Comparison of ENCODE assay signal across 1 cellular context in the genomic region with DNA sequence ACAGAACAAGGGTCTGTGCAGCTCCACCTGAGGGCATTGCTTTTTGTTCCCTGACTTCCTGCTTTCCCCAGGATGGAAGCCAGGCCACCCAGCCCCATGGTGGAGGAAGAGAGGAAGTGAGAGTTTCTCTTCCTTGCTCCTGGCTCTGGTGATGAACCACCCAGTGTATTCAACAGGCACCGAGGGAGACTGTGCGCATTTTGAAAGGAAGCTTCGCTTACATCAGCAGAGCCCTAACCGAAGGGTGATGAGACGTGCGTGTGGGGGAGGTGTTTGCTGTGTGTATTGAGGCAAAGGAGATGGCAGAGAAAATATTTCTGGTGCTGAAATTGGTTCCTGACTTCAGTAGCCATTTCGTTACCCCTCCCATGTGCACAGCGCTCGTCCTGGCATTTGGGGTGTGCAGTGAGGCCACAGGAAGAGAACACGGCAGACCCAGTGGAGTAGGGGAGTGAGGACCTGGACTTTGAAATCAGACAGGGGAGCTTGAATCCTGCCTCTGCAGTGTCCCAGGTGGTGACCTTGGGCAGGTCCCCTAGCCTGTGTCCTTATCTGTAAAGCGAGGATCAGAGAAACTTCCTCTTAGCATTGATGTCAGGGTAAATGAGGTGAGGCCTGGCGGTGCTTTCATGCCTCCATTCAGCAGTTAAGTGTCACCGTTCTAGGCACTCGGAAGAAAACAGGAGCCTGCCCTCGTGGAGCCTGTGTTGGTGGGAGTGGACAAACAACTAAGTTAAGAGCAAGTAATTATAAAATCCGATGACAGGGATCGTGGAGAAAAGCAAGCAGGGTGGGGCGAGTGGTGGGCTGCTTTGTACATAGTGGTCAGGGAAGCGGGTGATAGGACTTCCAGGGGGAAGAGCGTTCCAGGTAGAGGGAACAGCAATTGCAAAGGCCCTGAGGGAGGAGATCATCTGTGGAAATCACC.
TF ChIP-seq lines count a peak whose summit lies in the region.

No MANE protein-coding gene starts in this region.

TF ChIP-seq in HepG2, 621 proteins besides CTCF, POLR2A, EP300 and RAD21 (continued from another document and continues in another):
- TF ChIP-seq, protein P1, sequence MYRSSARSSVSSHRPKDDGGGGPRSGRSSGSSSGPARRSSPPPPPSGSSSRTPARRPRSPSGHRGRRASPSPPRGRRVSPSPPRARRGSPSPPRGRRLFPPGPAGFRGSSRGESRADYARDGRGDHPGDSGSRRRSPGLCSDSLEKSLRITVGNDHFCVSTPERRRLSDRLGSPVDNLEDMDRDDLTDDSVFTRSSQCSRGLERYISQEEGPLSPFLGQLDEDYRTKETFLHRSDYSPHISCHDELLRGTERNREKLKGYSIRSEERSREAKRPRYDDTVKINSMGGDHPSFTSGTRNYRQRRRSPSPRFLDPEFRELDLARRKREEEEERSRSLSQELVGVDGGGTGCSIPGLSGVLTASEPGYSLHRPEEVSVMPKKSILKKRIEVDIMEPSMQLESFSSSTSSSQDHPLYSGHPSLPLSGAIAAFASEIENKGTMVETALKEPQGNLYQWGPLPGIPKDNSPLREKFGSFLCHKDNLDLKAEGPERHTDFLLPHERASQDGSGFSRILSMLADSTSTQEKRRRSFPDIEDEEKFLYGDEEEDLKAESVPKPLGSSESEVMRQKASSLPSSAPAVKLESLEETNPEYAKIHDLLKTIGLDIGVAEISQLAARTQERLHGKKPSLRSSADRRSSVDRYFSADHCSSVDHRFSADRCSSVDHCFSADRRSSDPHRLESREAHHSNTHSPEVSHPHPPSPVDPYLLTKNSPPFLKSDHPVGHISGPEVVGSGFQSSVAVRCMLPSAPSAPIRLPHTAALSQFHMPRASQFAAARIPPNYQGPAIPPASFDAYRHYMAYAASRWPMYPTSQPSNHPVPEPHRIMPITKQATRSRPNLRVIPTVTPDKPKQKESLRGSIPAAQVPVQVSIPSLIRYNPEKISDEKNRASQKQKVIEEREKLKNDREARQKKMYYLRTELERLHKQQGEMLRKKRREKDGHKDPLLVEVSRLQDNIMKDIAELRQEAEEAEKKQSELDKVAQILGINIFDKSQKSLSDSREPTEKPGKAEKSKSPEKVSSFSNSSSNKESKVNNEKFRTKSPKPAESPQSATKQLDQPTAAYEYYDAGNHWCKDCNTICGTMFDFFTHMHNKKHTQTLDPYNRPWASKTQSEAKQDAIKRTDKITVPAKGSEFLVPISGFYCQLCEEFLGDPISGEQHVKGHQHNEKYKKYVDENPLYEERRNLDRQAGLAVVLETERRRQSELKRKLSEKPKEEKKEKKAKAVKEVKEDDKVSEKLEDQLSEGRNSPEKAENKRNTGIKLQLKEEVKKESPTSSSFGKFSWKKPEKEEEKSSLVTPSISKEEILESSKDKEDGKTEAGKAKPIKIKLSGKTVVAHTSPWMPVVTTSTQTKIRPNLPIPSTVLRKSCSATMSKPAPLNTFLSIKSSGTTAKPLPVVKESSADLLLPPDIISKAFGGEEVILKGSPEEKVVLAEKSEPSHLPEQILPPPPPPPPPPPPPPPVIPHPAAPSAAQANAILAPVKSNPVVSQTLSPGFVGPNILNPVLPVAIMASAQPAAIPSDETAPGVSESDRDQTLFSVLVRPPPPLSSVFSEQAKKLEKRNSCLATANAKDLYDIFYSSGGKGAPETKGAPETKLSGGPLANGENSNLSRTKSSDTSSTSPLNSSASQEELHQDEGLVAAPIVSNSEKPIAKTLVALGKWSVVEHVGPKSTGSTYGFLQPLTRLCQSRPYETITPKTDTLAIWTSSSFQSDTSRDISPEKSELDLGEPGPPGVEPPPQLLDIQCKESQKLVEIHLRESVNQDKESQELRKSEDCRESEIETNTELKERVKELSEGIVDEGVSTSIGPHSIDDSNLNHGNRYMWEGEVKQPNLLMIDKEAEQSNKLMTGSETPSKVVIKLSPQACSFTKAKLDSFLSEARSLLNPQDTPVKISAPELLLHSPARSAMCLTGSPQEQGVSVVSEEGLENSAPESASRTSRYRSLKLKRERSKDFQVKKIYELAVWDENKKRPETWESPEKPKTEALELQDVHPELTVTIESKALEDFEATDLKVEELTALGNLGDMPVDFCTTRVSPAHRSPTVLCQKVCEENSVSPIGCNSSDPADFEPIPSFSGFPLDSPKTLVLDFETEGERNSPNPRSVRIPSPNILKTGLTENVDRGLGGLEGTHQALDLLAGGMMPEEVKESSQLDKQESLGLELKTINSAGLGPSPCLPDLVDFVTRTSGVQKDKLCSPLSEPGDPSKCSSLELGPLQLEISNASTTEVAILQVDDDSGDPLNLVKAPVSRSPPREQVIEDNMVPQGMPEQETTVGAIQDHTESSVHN (CRISPR knock-in tag; IDR thresholded peaks at IDR 0.05): peak; percentile 86
- TF ChIP-seq ZNF251 (CRISPR knock-in tag; IDR thresholded peaks at IDR 0.05): no peak
- peak; percentile 85; the same call in 1 of the 2 replicates for TF ChIP-seq ZSCAN21 (CRISPR knock-in tag; IDR thresholded peaks at IDR 0.05; ENCODE audit: borderline replicate concordance)
- TF ChIP-seq MBNL3 (CRISPR knock-in tag; conservative IDR thresholded peaks at IDR 0.05): no peak
- TF ChIP-seq ZNF101 (CRISPR knock-in tag; IDR thresholded peaks at IDR 0.05; ENCODE audit: borderline replicate concordance, low read depth): no peak
- no peak for TF ChIP-seq ELF4 (CRISPR knock-in tag; IDR thresholded peaks at IDR 0.05; ENCODE audit: borderline replicate concordance)
- TF ChIP-seq ZNF569 (CRISPR knock-in tag; IDR thresholded peaks at IDR 0.05; ENCODE audit: borderline replicate concordance): peak; percentile 88; the same call in 1 of the 2 replicates
- TF ChIP-seq TEAD2 (CRISPR knock-in tag; IDR thresholded peaks at IDR 0.05): no peak
- no peak; the same call in 1 of the 2 replicates for TF ChIP-seq ZNF34 (CRISPR knock-in tag; IDR thresholded peaks at IDR 0.05; ENCODE audit: borderline replicate concordance)
- peak; percentile 99 for TF ChIP-seq SAP130 (CRISPR knock-in tag; IDR thresholded peaks at IDR 0.05; ENCODE audit: low read depth)
- TF ChIP-seq THAP7 (CRISPR knock-in tag; IDR thresholded peaks at IDR 0.05): peak; percentile 82
- TF ChIP-seq, protein P2, sequence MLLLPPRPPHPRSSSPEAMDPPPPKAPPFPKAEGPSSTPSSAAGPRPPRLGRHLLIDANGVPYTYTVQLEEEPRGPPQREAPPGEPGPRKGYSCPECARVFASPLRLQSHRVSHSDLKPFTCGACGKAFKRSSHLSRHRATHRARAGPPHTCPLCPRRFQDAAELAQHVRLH (CRISPR knock-in tag; IDR thresholded peaks at IDR 0.05; ENCODE audit: borderline replicate concordance, low read depth): peak; percentile 92
- TF ChIP-seq MBD4 (IDR thresholded peaks at IDR 0.05; ENCODE audit: borderline replicate concordance, low read length): no peak
- TF ChIP-seq DNMT3B (CRISPR knock-in tag; conservative IDR thresholded peaks at IDR 0.05): peak; percentile 37; the same call in 1 of the 2 replicates
- peak; percentile 59; the same call in 1 of the 2 replicates for TF ChIP-seq HNRNPL (IDR thresholded peaks at IDR 0.05; ENCODE audit: low read depth, low read length)
- TF ChIP-seq PLSCR1 (CRISPR knock-in tag; IDR thresholded peaks at IDR 0.05; ENCODE audit: borderline replicate concordance): no peak
- peak; percentile 90 for TF ChIP-seq FOXJ3 (CRISPR knock-in tag; IDR thresholded peaks at IDR 0.05; ENCODE audit: borderline replicate concordance)
- TF ChIP-seq, protein P3, sequence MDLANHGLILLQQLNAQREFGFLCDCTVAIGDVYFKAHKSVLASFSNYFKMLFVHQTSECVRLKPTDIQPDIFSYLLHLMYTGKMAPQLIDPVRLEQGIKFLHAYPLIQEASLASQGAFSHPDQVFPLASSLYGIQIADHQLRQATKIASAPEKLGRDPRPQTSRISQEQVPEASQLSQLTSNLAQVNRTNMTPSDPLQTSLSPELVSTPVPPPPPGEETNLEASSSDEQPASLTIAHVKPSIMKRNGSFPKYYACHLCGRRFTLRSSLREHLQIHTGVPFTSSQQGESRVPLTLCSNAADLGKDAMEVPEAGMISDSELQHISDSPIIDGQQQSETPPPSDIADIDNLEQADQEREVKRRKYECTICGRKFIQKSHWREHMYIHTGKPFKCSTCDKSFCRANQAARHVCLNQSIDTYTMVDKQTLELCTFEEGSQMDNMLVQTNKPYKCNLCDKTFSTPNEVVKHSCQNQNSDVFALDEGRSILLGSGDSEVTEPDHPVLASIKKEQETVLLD (CRISPR knock-in tag; IDR thresholded peaks at IDR 0.05; ENCODE audit: low read depth): no peak
- 0 out of 2 replicates have a peak, but pooled peaks have one; percentile 28 for TF ChIP-seq ZNF546 (CRISPR knock-in tag; conservative IDR thresholded peaks at IDR 0.05)
- TF ChIP-seq ZNF841 (CRISPR knock-in tag; IDR thresholded peaks at IDR 0.05; ENCODE audit: borderline replicate concordance): no peak; the same call in 1 of the 2 replicates
- peak; percentile 97 for TF ChIP-seq ZSCAN29 (CRISPR knock-in tag; conservative IDR thresholded peaks at IDR 0.05)
- peak; percentile 67; the same call in 1 of the 2 replicates for TF ChIP-seq DR1 (CRISPR knock-in tag; IDR thresholded peaks at IDR 0.05)
- TF ChIP-seq ZNF615 (CRISPR knock-in tag; IDR thresholded peaks at IDR 0.05; ENCODE audit: borderline replicate concordance): no peak
- TF ChIP-seq, protein P4, sequence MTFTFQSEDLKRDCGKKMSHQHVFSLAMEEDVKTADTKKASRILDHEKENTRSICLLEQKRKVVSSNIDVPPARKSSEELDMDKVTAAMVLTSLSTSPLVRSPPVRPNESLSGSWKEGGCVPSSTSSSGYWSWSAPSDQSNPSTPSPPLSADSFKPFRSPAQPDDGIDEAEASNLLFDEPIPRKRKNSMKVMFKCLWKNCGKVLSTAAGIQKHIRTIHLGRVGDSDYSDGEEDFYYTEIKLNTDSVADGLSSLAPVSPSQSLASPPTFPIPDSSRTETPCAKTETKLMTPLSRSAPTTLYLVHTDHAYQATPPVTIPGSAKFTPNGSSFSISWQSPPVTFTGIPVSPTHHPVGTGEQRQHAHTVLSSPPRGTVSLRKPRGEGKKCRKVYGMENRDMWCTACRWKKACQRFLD (CRISPR knock-in tag; IDR thresholded peaks at IDR 0.05; ENCODE audit: borderline replicate concordance): no peak
- TF ChIP-seq, protein P5, sequence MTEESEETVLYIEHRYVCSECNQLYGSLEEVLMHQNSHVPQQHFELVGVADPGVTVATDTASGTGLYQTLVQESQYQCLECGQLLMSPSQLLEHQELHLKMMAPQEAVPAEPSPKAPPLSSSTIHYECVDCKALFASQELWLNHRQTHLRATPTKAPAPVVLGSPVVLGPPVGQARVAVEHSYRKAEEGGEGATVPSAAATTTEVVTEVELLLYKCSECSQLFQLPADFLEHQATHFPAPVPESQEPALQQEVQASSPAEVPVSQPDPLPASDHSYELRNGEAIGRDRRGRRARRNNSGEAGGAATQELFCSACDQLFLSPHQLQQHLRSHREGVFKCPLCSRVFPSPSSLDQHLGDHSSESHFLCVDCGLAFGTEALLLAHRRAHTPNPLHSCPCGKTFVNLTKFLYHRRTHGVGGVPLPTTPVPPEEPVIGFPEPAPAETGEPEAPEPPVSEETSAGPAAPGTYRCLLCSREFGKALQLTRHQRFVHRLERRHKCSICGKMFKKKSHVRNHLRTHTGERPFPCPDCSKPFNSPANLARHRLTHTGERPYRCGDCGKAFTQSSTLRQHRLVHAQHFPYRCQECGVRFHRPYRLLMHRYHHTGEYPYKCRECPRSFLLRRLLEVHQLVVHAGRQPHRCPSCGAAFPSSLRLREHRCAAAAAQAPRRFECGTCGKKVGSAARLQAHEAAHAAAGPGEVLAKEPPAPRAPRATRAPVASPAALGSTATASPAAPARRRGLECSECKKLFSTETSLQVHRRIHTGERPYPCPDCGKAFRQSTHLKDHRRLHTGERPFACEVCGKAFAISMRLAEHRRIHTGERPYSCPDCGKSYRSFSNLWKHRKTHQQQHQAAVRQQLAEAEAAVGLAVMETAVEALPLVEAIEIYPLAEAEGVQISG (CRISPR knock-in tag; IDR thresholded peaks at IDR 0.05): peak; percentile 92
- TF ChIP-seq ZNF639 (CRISPR knock-in tag; conservative IDR thresholded peaks at IDR 0.05): no peak; the same call in 1 of the 2 replicates
- no peak for TF ChIP-seq PREB (CRISPR knock-in tag; IDR thresholded peaks at IDR 0.05)
- peak; percentile 60 for TF ChIP-seq PHF5A (CRISPR knock-in tag; IDR thresholded peaks at IDR 0.05; ENCODE audit: low read depth, unreplicated experiment)
